In the genomic region with DNA sequence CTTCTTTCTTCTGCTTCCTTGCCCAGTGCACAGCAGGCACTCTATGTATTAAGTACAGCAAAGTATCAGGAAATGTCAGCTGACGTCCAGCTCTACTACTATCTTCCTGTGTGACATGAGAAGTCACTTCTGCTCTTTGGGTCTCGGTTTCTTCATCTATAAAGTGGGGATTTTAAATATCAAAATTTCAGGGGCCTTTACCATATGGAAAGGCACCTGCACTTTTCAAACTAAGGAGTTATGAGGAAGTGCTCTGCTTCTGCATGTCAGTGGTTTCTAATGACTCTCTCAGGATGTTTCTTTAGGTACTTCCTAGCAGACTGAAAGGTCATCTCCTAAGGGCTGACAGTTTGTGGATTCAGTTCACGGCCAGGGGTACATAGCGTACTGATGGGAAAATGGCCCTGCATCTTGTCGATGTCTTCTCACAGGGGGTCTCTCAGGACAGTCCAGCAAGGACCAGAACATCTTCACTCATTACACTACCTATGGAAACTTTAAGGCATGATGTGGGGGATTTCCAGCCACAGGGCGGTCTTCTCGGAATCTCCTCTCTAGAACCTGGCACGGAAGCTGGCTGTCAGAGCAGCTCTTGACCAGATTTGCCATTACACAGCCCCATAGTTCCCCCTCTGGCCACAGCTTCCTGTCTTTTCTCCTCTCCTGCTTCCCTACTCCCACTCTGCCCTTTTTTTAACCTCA, we compare ENCODE assay signal across 11 cellular contexts. TPM values are rescaled to one million over a fixed set of nuclear protein-coding genes. Genes with fewer than 3 reads are reported as not detected.
DNase-seq lines count a peak whose midpoint lies in the region; ATAC-seq and TF ChIP-seq lines count a peak whose summit lies in the region.
"Had no signal": no experiment of that assay in that cellular context is flagged by ENCODE, and none has a peak within 500 bp of the region (broad histone marks: within the 10 kb centered on the region; RNA-seq: fewer than 3 reads in every experiment).

No MANE protein-coding gene starts in this region.

- no peak overlapping the region for H3K4me3 Mint-ChIP-seq in activated naive CD4-positive, alpha-beta T cell treated with anti-CD3 and anti-CD28 coated beads, Interleukin-2, amount 50 U/mL, for 24 hours
- no peak overlapping the region for H3K4me3 Mint-ChIP-seq in HFFc6

- H3K27me3 Mint-ChIP-seq in activated naive CD4-positive, alpha-beta T cell treated with anti-CD3 and anti-CD28 coated beads, Interleukin-2, amount 50 U/mL, for 24 hours = no peaks in the 10 kb centered on the region
- H3K27me3 Mint-ChIP-seq in HFFc6 (ENCODE audit: insufficient read depth) = no peaks in the 10 kb centered on the region

- H3K9me3 Mint-ChIP-seq in activated naive CD4-positive, alpha-beta T cell treated with anti-CD3 and anti-CD28 coated beads, Interleukin-2, amount 50 U/mL, for 24 hours = no peaks in the 10 kb centered on the region
- H3K9me3 Mint-ChIP-seq in HFFc6 = no peaks in the 10 kb centered on the region

- H3K36me3 ChIP-seq in upper lobe of right lung = no peaks in the 10 kb centered on the region

- peak; percentile 62 for ATAC-seq in HG02852 (IDR thresholded peaks at IDR 0.05; ENCODE audit: unreplicated experiment)
- ATAC-seq in upper lobe of right lung = peak; percentile 88

- H3K27ac Mint-ChIP-seq in activated naive CD4-positive, alpha-beta T cell treated with anti-CD3 and anti-CD28 coated beads, Interleukin-2, amount 50 U/mL, for 24 hours = peak overlapping the region; percentile 73
- no peak overlapping the region for H3K27ac Mint-ChIP-seq in HFFc6

- DNase-seq in activated naive CD4-positive, alpha-beta T cell treated with anti-CD3 and anti-CD28 coated beads, Interleukin-2, amount 50 U/mL, for 16 hours = no peak
- DNase-seq in UCSD-AML1 (lab: John Stamatoyannopoulos, UW; ENCODE audit: unreplicated experiment) (peak; percentile 62), upper lobe of right lung (no peak), NCI-H2227 treated with DMSO at 0.1 percent for 48 hours (lab: John Stamatoyannopoulos, UW) (no peak), epidermal melanocyte (ENCODE audit: insufficient read length, low spot score) (no peak), HFFc6 (no peak)
- DNase-seq: left ventricle myocardium inferior, MM.1S had no signal

- TF ChIP-seq CTCF in upper lobe of right lung (IDR thresholded peaks at IDR 0.05) (no peak), HFFc6 (IDR thresholded peaks at IDR 0.05) (no peak)

- H3K27me3 ChIP-seq in upper lobe of right lung = no peaks in the 10 kb centered on the region

- H3K4me1 ChIP-seq in upper lobe of right lung = peaks cover 9% of the 10 kb centered on the region
- H3K4me1 ChIP-seq: left ventricle myocardium inferior had no signal

- H3K4me1 Mint-ChIP-seq in activated naive CD4-positive, alpha-beta T cell treated with anti-CD3 and anti-CD28 coated beads, Interleukin-2, amount 50 U/mL, for 24 hours = peaks cover 9% of the 10 kb centered on the region
- H3K4me1 Mint-ChIP-seq in HFFc6 (ENCODE audit: low read depth) = no peaks in the 10 kb centered on the region

- intact Hi-C loops in upper lobe of right lung (cut with DNase I) = no loop called here

- H3K27ac ChIP-seq in upper lobe of right lung = peak overlapping the region; percentile 37
- H3K27ac ChIP-seq: epithelial cell of prostate, left ventricle myocardium inferior had no signal

- no peaks in the 10 kb centered on the region for H3K9me3 ChIP-seq in upper lobe of right lung

- H3K36me3 Mint-ChIP-seq in activated naive CD4-positive, alpha-beta T cell treated with anti-CD3 and anti-CD28 coated beads, Interleukin-2, amount 50 U/mL, for 24 hours = peaks cover 7% of the 10 kb centered on the region
- H3K36me3 Mint-ChIP-seq in HFFc6 (ENCODE audit: low read depth) = peaks cover 3% of the 10 kb centered on the region; the same call in 1 of the 2 replicates

- H3K4me3 ChIP-seq in upper lobe of right lung = no peak overlapping the region
- H3K4me3 ChIP-seq: left ventricle myocardium inferior had no signal

RNA-seq across cellular contexts. Expression of gene MTF1, which starts 42.0 kb away (rescaled TPM):
- 26.3 TPM for total RNA-seq in upper lobe of right lung
- total RNA-seq in HFFc6 (2021; fragmentation: NEBNext Ultra II Directional; extraction: Animal tissue kit (Norgen Biotek cat#: 25700)) = 10 to 100 TPM; 20.2 to 24.4 (median 22.2) TPM

RNA-seq across cellular contexts. Expression of gene INPP5B, which starts 45.5 kb away (rescaled TPM):
- 44.8 TPM for total RNA-seq in upper lobe of right lung
- 10 to 100 TPM in 4 of 6 experiments, 1 to 10 TPM in 2; 9.6 to 16.0 (median 12.7) TPM for total RNA-seq in HFFc6 (2021; fragmentation: NEBNext Ultra II Directional; extraction: Animal tissue kit (Norgen Biotek cat#: 25700))
